In the genomic region with DNA sequence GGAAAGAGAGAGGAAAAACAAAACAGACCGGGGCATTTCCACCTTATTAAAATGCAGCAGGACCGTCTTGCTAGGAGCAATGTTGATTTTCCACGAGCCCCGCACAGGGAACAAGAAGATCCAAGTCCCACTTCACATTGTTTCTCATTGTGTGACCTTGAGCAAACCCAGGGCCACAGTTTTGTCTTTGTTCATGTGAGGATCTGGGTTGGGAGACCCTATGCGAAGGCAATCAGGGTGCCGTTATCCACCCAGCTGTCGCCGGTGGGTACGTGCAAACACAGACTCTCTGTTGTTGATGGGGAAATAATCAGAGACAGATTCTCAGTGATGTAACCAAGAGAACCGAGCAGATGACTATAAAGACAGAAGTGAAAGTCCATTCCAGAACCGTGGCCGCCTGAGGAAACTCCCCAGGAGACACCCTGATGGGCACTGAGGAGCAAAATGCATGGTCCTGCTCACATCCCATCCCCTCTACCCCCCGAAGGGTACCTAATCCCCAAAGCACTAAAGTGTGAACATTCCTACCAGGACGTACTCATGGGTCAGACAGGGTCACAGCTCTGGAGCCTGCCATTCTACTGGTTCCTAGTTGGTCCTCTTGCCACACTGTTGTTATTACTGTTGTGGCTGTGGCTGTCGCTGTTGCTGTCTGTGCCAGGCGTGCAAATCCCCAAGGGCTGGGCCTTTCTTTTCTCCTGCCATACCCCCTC, we compare ENCODE assay signal across 8 cellular contexts.
DNase-seq lines count a peak whose midpoint lies in the region; ATAC-seq and TF ChIP-seq lines count a peak whose summit lies in the region.

No MANE protein-coding gene starts in this region.

- H4K20me1 ChIP-seq in BLaER1 treated with 17β-estradiol and CSF1 and Interleukin-3, amounts not matched to agents 10 nM and 100 nM: peaks cover 0 to 88% (median 0%) of the 10 kb centered on the region in 11 experiments; a peak in 2 of 22 replicates
- H4K20me1 ChIP-seq in OCI-LY3 (ENCODE audit: insufficient read depth, low read length): no peaks in the 10 kb centered on the region

- no peak for TF ChIP-seq CTCF in OCI-LY3 (IDR thresholded peaks at IDR 0.05; ENCODE audit: low read depth, low read length)

- peak overlapping the region in 8 of 11 experiments; percentile 1 to 82 (median 70); a peak in 14 of 22 replicates for H3K9ac ChIP-seq in BLaER1 treated with 17β-estradiol and CSF1 and Interleukin-3, amounts not matched to agents 10 nM and 100 nM
- H3K9ac ChIP-seq in OCI-LY3 (ENCODE audit: low read length): peak overlapping the region; percentile 88

- peak overlapping the region; percentile 23 to 86 (median 71); a peak in 21 of 22 replicates for H3K4me2 ChIP-seq in BLaER1 treated with 17β-estradiol and CSF1 and Interleukin-3, amounts not matched to agents 10 nM and 100 nM
- peak overlapping the region; percentile 98 for H3K4me2 ChIP-seq in OCI-LY3 (ENCODE audit: low read length)

- no peaks in the 10 kb centered on the region for H3K27me3 ChIP-seq in BLaER1 treated with 17β-estradiol and CSF1 and Interleukin-3, amounts not matched to agents 10 nM and 100 nM
- peaks cover 7% of the 10 kb centered on the region; the same call in 1 of the 2 replicates for H3K27me3 ChIP-seq in OCI-LY3 (ENCODE audit: low read depth, low read length)

- DNase-seq in medulla oblongata (ENCODE audit: extremely low spot score) (peak; percentile 84), dermis blood vessel endothelial cell (no peak), NCI-H446 treated with DMSO at 0.1 percent for 48 hours (lab: John Stamatoyannopoulos, UW) (no peak)

- H3K36me3 ChIP-seq in BLaER1 treated with 17β-estradiol and CSF1 and Interleukin-3, amounts not matched to agents 10 nM and 100 nM: peaks cover 0 to 49% (median 0%) of the 10 kb centered on the region in 11 experiments; a peak in 3 of 22 replicates
- H3K36me3 ChIP-seq in OCI-LY3 (replicated peaks; ENCODE audit: low read depth, low read length): no peaks in the 10 kb centered on the region

- ATAC-seq in GM21737 (IDR thresholded peaks at IDR 0.05; ENCODE audit: unreplicated experiment) (peak; percentile 64), HG03097 (IDR thresholded peaks at IDR 0.05; ENCODE audit: low FRiP score, unreplicated experiment) (no peak), GM19397 (IDR thresholded peaks at IDR 0.05; ENCODE audit: unreplicated experiment) (no peak)

- peaks cover 12 to 63% (median 27%) of the 10 kb centered on the region in 10 experiments for H3K4me1 ChIP-seq in BLaER1 treated with 17β-estradiol and CSF1 and Interleukin-3, amounts not matched to agents 10 nM and 100 nM
- H3K4me1 ChIP-seq in OCI-LY3 (ENCODE audit: low read length): peaks cover 47% of the 10 kb centered on the region

- 0 out of 20 replicates have a peak overlapping the region, but pooled peaks of 1 of the 10 experiments have one; percentile 20 for H3K4me3 ChIP-seq in BLaER1 treated with 17β-estradiol and CSF1 and Interleukin-3, amounts not matched to agents 10 nM and 100 nM
- H3K4me3 ChIP-seq in OCI-LY3 (ENCODE audit: low read length): peak overlapping the region; percentile 72

- peak overlapping the region in 10 of 11 experiments; percentile 48 to 95 (median 78); a peak in 19 of 22 replicates for H3K27ac ChIP-seq in BLaER1 treated with 17β-estradiol and CSF1 and Interleukin-3, amounts not matched to agents 10 nM and 100 nM
- peak overlapping the region; percentile 96 for H3K27ac ChIP-seq in OCI-LY3 (ENCODE audit: low read length)

- H3K9me3 ChIP-seq in BLaER1 treated with 17β-estradiol and CSF1 and Interleukin-3, amounts not matched to agents 10 nM and 100 nM (replicated peaks in 1 of 11): peaks cover 0 to 9% (median 0%) of the 10 kb centered on the region in 11 experiments; a peak in 2 of 22 replicates
- no peaks in the 10 kb centered on the region for H3K9me3 ChIP-seq in OCI-LY3 (ENCODE audit: insufficient read depth, low read length)

- H2AFZ ChIP-seq in OCI-LY3 (ENCODE audit: low read depth, low read length): peak overlapping the region; percentile 87

- no peaks in the 10 kb centered on the region for H3K79me2 ChIP-seq in OCI-LY3 (ENCODE audit: low read length)
